8 cellular contexts compared by ENCODE assay signal in genomic region chr13:98447881-98448641, GRCh38.
A peak's percentile ranks its signal among the peaks of the same experiment; 100 is the strongest.
DNase-seq lines count a peak whose midpoint lies in the region; ATAC-seq, FAIRE-seq and TF ChIP-seq lines count a peak whose summit lies in the region.

No MANE protein-coding gene starts in this region.

- peak in 1 of 2 experiments; percentile 42; a peak in 1 of 4 replicates for TF ChIP-seq POLR2A in HepG2 (IDR thresholded peaks at IDR 0.05; ENCODE audit: insufficient read depth in 1 of 2, low read depth in 2 of 2, low read length in 2 of 2)
- no peak for TF ChIP-seq POLR2A in right lobe of liver (IDR thresholded peaks at IDR 0.05)
- no peak for TF ChIP-seq POLR2A in ovary (IDR thresholded peaks at IDR 0.05)

- no peaks in the 10 kb centered on the region for H3K9me2 ChIP-seq in PC-3 (replicated peaks; ENCODE audit: low read length)

- FAIRE-seq in HepG2 (lab: Jason Lieb, UNC): no peak

- no peak for ATAC-seq in HepG2
- no peak for ATAC-seq in right lobe of liver
- no peak for ATAC-seq in PC-3

- H3K27me3 ChIP-seq in HepG2 (ENCODE audit: control insufficient read depth in 1 of 2, insufficient read depth in 2 of 2, low read length in 2 of 2) (no peaks in the 10 kb centered on the region), right lobe of liver (no peaks in the 10 kb centered on the region), PC-3 (ENCODE audit: low read length) (no peaks in the 10 kb centered on the region), ovary (no peaks in the 10 kb centered on the region)

- H2AFZ ChIP-seq in HepG2 (ENCODE audit: low read length) (no peak overlapping the region), PC-3 (ENCODE audit: low read length) (no peak overlapping the region)

- H3K79me2 ChIP-seq in HepG2 (ENCODE audit: insufficient read depth, low read length) (no peaks in the 10 kb centered on the region), PC-3 (ENCODE audit: low read length) (no peaks in the 10 kb centered on the region)

- TF ChIP-seq EP300 in HepG2 (IDR thresholded peaks at IDR 0.05; ENCODE audit: low read depth in 2 of 2, low read length in 2 of 2) (no peak), HepG2 (CRISPR knock-in tag; IDR thresholded peaks at IDR 0.05; ENCODE audit: borderline replicate concordance) (no peak), ovary (IDR thresholded peaks at IDR 0.05) (no peak)

- H3K27ac ChIP-seq in HepG2 (ENCODE audit: extremely low read length, insufficient read depth, low read length) (no peak overlapping the region), right lobe of liver (no peak overlapping the region), PC-3 (ENCODE audit: low read length) (no peak overlapping the region), ovary (no peak overlapping the region)

- TF ChIP-seq CTCF in HepG2 (CRISPR knock-in tag; IDR thresholded peaks at IDR 0.05) (peak; percentile 20; the same call in 1 of the 2 replicates), right lobe of liver (IDR thresholded peaks at IDR 0.05) (peak in 2 of 4 donors; percentile 23 to 28), PC-3 (conservative IDR thresholded peaks at IDR 0.05; ENCODE audit: low read depth, low read length) (peak; percentile 54), epithelial cell of esophagus (IDR thresholded peaks at IDR 0.05; ENCODE audit: insufficient read depth, low read depth, low read length, missing control alignments) (peak; percentile 75), ovary (IDR thresholded peaks at IDR 0.05) (no peak)

- H3K4me1 ChIP-seq in HepG2 (ENCODE audit: insufficient read depth, low read length): peaks cover 23% of the 10 kb centered on the region
- no peaks in the 10 kb centered on the region for H3K4me1 ChIP-seq in right lobe of liver
- peaks cover 14% of the 10 kb centered on the region for H3K4me1 ChIP-seq in PC-3 (ENCODE audit: insufficient read depth, low read length)
- peaks cover 4% of the 10 kb centered on the region for H3K4me1 ChIP-seq in ovary (ENCODE audit: insufficient read depth)

- in situ Hi-C loops in HepG2 (cut with HindIII; ENCODE audit: extremely low pct_ligation_motif_present, low pct_unique_long_range_greater_than_20kb): loop anchor here (10.0 to 25.0 kb wide), 2 partner anchors 207 to 586 kb away; no protein-coding TSS in a partner anchor

- 92% methylated on average over 25 of the region's 28 CpGs for WGBS in HepG2 (ENCODE audit: low lambda C conversion rate)
- WGBS in right lobe of liver (ENCODE audit: insufficient coverage, low coverage, low lambda C conversion rate, missing lambda C conversion rate): 61% methylated on average over 8 of the region's 28 CpGs
- 74 to 78% (median 76%) methylated on average over 28 of the region's 28 CpGs for WGBS in ovary, 3 donors

- BruUV-seq in HepG2 (replicated peaks; lab: Mats Ljungman, UMichigan) (no TSS peak), PC-3 (replicated peaks; lab: Mats Ljungman, UMichigan) (no TSS peak)

- H3F3A ChIP-seq in PC-3 (ENCODE audit: low read length, unreplicated experiment): no peaks in the 10 kb centered on the region

- peaks cover 30 to 56% of the 10 kb centered on the region in 2 experiments for H3K36me3 ChIP-seq in HepG2 (replicated peaks in 1 of 2; ENCODE audit: control insufficient read depth in 1 of 2, insufficient read depth in 2 of 2, low read length in 2 of 2)
- peaks cover 0 to 50% (median 11%) of the 10 kb centered on the region in 4 donors for H3K36me3 ChIP-seq in right lobe of liver
- peaks cover 14% of the 10 kb centered on the region for H3K36me3 ChIP-seq in PC-3 (ENCODE audit: low read depth, low read length)
- no peaks in the 10 kb centered on the region for H3K36me3 ChIP-seq in ovary

- no peak overlapping the region for H3K9ac ChIP-seq in HepG2 (ENCODE audit: insufficient read depth, low read depth, low read length)
- H3K9ac ChIP-seq in PC-3 (ENCODE audit: low read length): no peak overlapping the region

- H3K4me2 ChIP-seq in HepG2 (ENCODE audit: low read depth, low read length) (no peak overlapping the region), PC-3 (ENCODE audit: low read length) (no peak overlapping the region)

- H4K20me1 ChIP-seq in HepG2 (ENCODE audit: insufficient read depth, low read length) (peaks cover 30% of the 10 kb centered on the region), PC-3 (ENCODE audit: low read length) (no peaks in the 10 kb centered on the region)

- no peak for TF ChIP-seq RAD21 in HepG2 (CRISPR knock-in tag; IDR thresholded peaks at IDR 0.05)

- CTCF ChIA-PET in HepG2 (lab: Yijun Ruan, JAX; ENCODE audit: low intra/inter-chr PET ratio, low total read pairs) (no interaction called here), PC-3 (lab: Charles Lee) (no interaction called here)

- intact Hi-C loops in HepG2 (cut with micrococcal nuclease; ENCODE audit: unreplicated experiment) (loop anchor here (5.0 kb wide), 2 partner anchors 204 to 591 kb away; no protein-coding TSS in a partner anchor), right lobe of liver (cut with DNase I) (loop anchor here (10.0 kb wide), 2 partner anchors 207 to 413 kb away; no protein-coding TSS in a partner anchor), PC-3 (cut with micrococcal nuclease) (loop anchor here (10.0 kb wide), 1 partner anchor 127 kb away; the partner anchor contains the start of gene STK24), ovary (cut with DNase I) (loop anchor here (5.0 to 10.0 kb wide), 6 partner anchors 127 to 303 kb away; partner anchors contain the start of genes STK24 (in 3 of the 4) and FARP1 (in 1 of the 4))

- DNase-seq in HepG2 (ENCODE audit: low spot score) (no peak), right lobe of liver (no peak), PC-3 (peak; percentile 13), epithelial cell of esophagus (ENCODE audit: low read depth) (peak; percentile 63), ovary (peak in 3 of 5 donors; percentile 51 to 63 (median 59)), NCI-H146 (lab: John Stamatoyannopoulos, UW) (no peak), NCI-H2029 treated with DMSO at 0.1 percent for 48 hours (lab: John Stamatoyannopoulos, UW) (no peak), occipital lobe (lab: John Stamatoyannopoulos, UW) (no peak)

- POLR2A ChIA-PET in HepG2 (lab: Yijun Ruan, JAX): no interaction called here
- POLR2A ChIA-PET in PC-3 (lab: Charles Lee; ENCODE audit: unreplicated experiment): no interaction called here

- H3K4me3 ChIP-seq in HepG2 (replicated peaks in 1 of 3; ENCODE audit: insufficient read depth in 1 of 3, low read depth in 2 of 3, low read length in 3 of 3) (no peak overlapping the region), right lobe of liver (no peak overlapping the region), PC-3 (ENCODE audit: low read length) (no peak overlapping the region), epithelial cell of esophagus (ENCODE audit: low read length) (no peak overlapping the region), ovary (no peak overlapping the region)

- H3K9me3 ChIP-seq in HepG2 (ENCODE audit: low read length): no peaks in the 10 kb centered on the region
- H3K9me3 ChIP-seq in right lobe of liver: no peaks in the 10 kb centered on the region
- H3K9me3 ChIP-seq in PC-3 (ENCODE audit: low read length): no peaks in the 10 kb centered on the region
- no peaks in the 10 kb centered on the region for H3K9me3 ChIP-seq in ovary

TF ChIP-seq in HepG2, 621 proteins besides CTCF, POLR2A, EP300 and RAD21:
- TF ChIP-seq ZNF772 (CRISPR knock-in tag; IDR thresholded peaks at IDR 0.05) (no peak), RFX5 (IDR thresholded peaks at IDR 0.05; ENCODE audit: low read depth, low read length) (no peak), RBM22 (optimal IDR thresholded peaks at IDR 0.05; ENCODE audit: low read length) (peak; percentile 89), GTF3A (CRISPR knock-in tag; conservative IDR thresholded peaks at IDR 0.05) (no peak), ZBTB33 (CRISPR knock-in tag; IDR thresholded peaks at IDR 0.05) (peak; percentile 92), ZBTB38 (CRISPR knock-in tag; IDR thresholded peaks at IDR 0.05) (peak; percentile 54; the same call in 1 of the 2 replicates), AGO2 (optimal IDR thresholded peaks at IDR 0.05; ENCODE audit: low read depth, low read length) (peak; percentile 66)

Comparison
In these comparisons a context has a peak if more than half of its experiments do, and no peak if none do; other contexts are left out.
1. DNase-seq: peak in PC-3 (single experiment), epithelial cell of esophagus (single experiment) and ovary (3 of 5); none in HepG2 (single experiment), right lobe of liver (0 of 3), NCI-H146 (single experiment), NCI-H2029 treated with DMSO at 0.1 percent for 48 hours (single experiment) and occipital lobe (single experiment).
2. CTCF ChIP-seq: peak in HepG2 (single experiment), PC-3 (single experiment) and epithelial cell of esophagus (single experiment); none in ovary (0 of 3).